8 cellular contexts compared by ENCODE assay signal in the genomic region with DNA sequence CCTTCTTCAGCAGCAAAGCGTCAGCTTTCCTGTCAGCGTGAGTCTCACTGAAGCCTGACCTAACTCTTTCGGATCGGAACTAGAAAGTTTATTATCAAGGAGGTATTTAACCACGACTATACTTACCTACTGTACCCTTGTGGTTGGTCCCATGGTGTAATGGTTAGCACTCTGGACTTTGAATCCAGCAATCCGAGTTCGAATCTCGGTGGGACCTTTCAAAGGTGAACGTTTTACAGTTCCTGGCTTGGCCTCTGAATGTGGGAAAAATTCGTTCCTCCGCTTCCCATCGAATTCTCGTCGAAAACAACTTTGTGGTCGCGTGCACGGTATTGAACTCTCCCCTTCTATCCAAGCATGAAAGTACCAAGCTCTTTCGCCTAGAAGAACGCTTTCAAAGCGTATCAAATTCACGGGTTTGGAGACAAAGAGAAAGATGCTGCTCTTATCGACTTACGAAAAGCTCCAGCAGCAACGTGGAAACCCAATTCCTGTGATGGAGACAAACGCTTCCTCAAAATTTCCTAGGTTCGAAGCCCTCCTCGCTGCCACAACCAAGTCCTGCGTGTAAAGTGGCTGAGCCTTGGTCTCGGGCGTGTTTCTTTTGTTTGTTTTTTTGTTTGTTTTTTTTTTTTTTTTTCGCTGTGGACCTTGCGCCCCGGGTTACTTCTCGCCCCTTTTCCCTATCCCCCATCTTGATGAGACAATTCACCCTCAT.
DNase-seq lines count a peak whose midpoint lies in the region; ATAC-seq and TF ChIP-seq lines count a peak whose summit lies in the region.

No MANE protein-coding gene starts in this region.

- H3K36me3 Mint-ChIP-seq in T-helper 1 cell treated with Interleukin-12 subunit alpha and Interleukin-12 subunit beta and Interleukin-4 antibody, amounts not matched to agents 30 μg/mL and 1 μg/mL, for 36 hours (ENCODE audit: low read depth): peaks cover 12% of the 10 kb centered on the region
- H3K36me3 Mint-ChIP-seq in endodermal cell (ENCODE audit: low read depth): no peaks in the 10 kb centered on the region

- H3K9me3 ChIP-seq in endodermal cell (ENCODE audit: control insufficient read depth, low read length): no peaks in the 10 kb centered on the region
- H3K9me3 ChIP-seq in neuronal stem cell (replicated peaks in 1 of 2; ENCODE audit: control insufficient read depth in 2 of 2, insufficient read depth in 1 of 2, low read depth in 1 of 2, low read length in 2 of 2): no peaks in the 10 kb centered on the region

- ATAC-seq in GM18861 (IDR thresholded peaks at IDR 0.05; ENCODE audit: unreplicated experiment): peak; percentile 69
- no peak for ATAC-seq in HG03571 (IDR thresholded peaks at IDR 0.05; ENCODE audit: unreplicated experiment)

- peaks cover 77% of the 10 kb centered on the region for H3K27me3 Mint-ChIP-seq in T-helper 1 cell treated with Interleukin-12 subunit alpha and Interleukin-12 subunit beta and Interleukin-4 antibody, amounts not matched to agents 30 μg/mL and 1 μg/mL, for 36 hours (ENCODE audit: low read depth)
- H3K27me3 Mint-ChIP-seq in endodermal cell (ENCODE audit: insufficient read depth): peaks cover 33% of the 10 kb centered on the region

- H3K9ac ChIP-seq in endodermal cell (ENCODE audit: extremely low read depth, low read length, poor library complexity, severe bottlenecking): peak overlapping the region; percentile 9
- peak overlapping the region; percentile 65 for H3K9ac ChIP-seq in neuronal stem cell (ENCODE audit: low read depth, low read length, poor library complexity)

- no peak overlapping the region for H2BK5ac ChIP-seq in neuronal stem cell (ENCODE audit: low read length)

- H2BK12ac ChIP-seq in neuronal stem cell (ENCODE audit: low read length): no peak overlapping the region

- H3K4ac ChIP-seq in neuronal stem cell (ENCODE audit: low read length): no peak overlapping the region

- H2AFZ ChIP-seq in neuronal stem cell (ENCODE audit: low read length): peak overlapping the region; percentile 91

- TF ChIP-seq CTCF in endodermal cell (conservative IDR thresholded peaks at IDR 0.05): no peak

- H3K14ac ChIP-seq in neuronal stem cell (ENCODE audit: low read length): no peak overlapping the region

- H3K9me3 Mint-ChIP-seq in T-helper 1 cell treated with Interleukin-12 subunit alpha and Interleukin-12 subunit beta and Interleukin-4 antibody, amounts not matched to agents 30 μg/mL and 1 μg/mL, for 36 hours: peaks cover 9% of the 10 kb centered on the region
- no peaks in the 10 kb centered on the region for H3K9me3 Mint-ChIP-seq in endodermal cell

- H4K8ac ChIP-seq in neuronal stem cell (ENCODE audit: low read depth, low read length): no peak overlapping the region

- no peak overlapping the region for H2AK5ac ChIP-seq in neuronal stem cell (ENCODE audit: low read depth, low read length)

- peak overlapping the region; percentile 67 for H3K4me3 Mint-ChIP-seq in T-helper 1 cell treated with Interleukin-12 subunit alpha and Interleukin-12 subunit beta and Interleukin-4 antibody, amounts not matched to agents 30 μg/mL and 1 μg/mL, for 36 hours
- H3K4me3 Mint-ChIP-seq in endodermal cell: peak overlapping the region; percentile 84

- peak overlapping the region; percentile 22 for H3K27ac Mint-ChIP-seq in T-helper 1 cell treated with Interleukin-12 subunit alpha and Interleukin-12 subunit beta and Interleukin-4 antibody, amounts not matched to agents 30 μg/mL and 1 μg/mL, for 36 hours
- peak overlapping the region; percentile 40 for H3K27ac Mint-ChIP-seq in endodermal cell

- H3K36me3 ChIP-seq in endodermal cell (ENCODE audit: control insufficient read depth, insufficient read depth, low read length) (no peaks in the 10 kb centered on the region), neuronal stem cell (replicated peaks in 1 of 2; ENCODE audit: control insufficient read depth in 2 of 2, insufficient read depth in 2 of 2, low read length in 2 of 2) (no peaks in the 10 kb centered on the region)

- no peak overlapping the region for H2BK120ac ChIP-seq in neuronal stem cell (ENCODE audit: low read depth, low read length)

- DNase-seq in AG20443 (ENCODE audit: low spot score) (peak; percentile 37), endodermal cell (peak; percentile 95), neuronal stem cell (ENCODE audit: low spot score) (peak; percentile 67)
- peak; percentile 37 for DNase-seq in Jurkat, Clone E6-1 (ENCODE audit: low read depth, low spot score)
- DNase-seq in effector CD4-positive, alpha-beta T cell: no peak

- H3K27me3 ChIP-seq in endodermal cell (ENCODE audit: control insufficient read depth, insufficient read depth, low read length, poor library complexity, severe bottlenecking) (peaks cover 20% of the 10 kb centered on the region), neuronal stem cell (ENCODE audit: control insufficient read depth in 3 of 3, insufficient read depth in 3 of 3, low read depth in 1 of 3, low read length in 3 of 3) (peaks cover 0 to 8% (median 0%) of the 10 kb centered on the region in 3 experiments)

- H3K23ac ChIP-seq in neuronal stem cell (ENCODE audit: low read depth, low read length, poor library complexity): no peak overlapping the region

- peak overlapping the region; percentile 45 for H3K4me2 ChIP-seq in neuronal stem cell (ENCODE audit: insufficient read depth, low read length, poor library complexity, severe bottlenecking)

- H3K4me3 ChIP-seq in Jurkat, Clone E6-1 (ENCODE audit: low read length): no peak overlapping the region
- H3K4me3 ChIP-seq in endodermal cell (ENCODE audit: low read length): peak overlapping the region; percentile 88
- peak overlapping the region; percentile 77 to 78 for H3K4me3 ChIP-seq in neuronal stem cell (ENCODE audit: low read length in 2 of 2)

- H3K27ac ChIP-seq in endodermal cell (ENCODE audit: low read depth, low read length): peak overlapping the region; percentile 62
- H3K27ac ChIP-seq in neuronal stem cell (replicated peaks; ENCODE audit: low read length): peak overlapping the region; percentile 16

- H3K79me1 ChIP-seq in neuronal stem cell (ENCODE audit: low read depth, low read length): no peaks in the 10 kb centered on the region

- no peak overlapping the region for H4K91ac ChIP-seq in neuronal stem cell (ENCODE audit: low read depth, low read length, poor library complexity)

- no peak overlapping the region for H2BK15ac ChIP-seq in neuronal stem cell (ENCODE audit: low read length)

- H3K4me1 ChIP-seq in endodermal cell (ENCODE audit: control insufficient read depth, insufficient read depth, low read length) (peaks cover 18% of the 10 kb centered on the region), neuronal stem cell (ENCODE audit: control insufficient read depth in 2 of 2, insufficient read depth in 1 of 2, low read depth in 1 of 2, low read length in 2 of 2) (peaks cover 10% of the 10 kb centered on the region in 2 donors)

- peaks cover 31% of the 10 kb centered on the region for H3K4me1 Mint-ChIP-seq in T-helper 1 cell treated with Interleukin-12 subunit alpha and Interleukin-12 subunit beta and Interleukin-4 antibody, amounts not matched to agents 30 μg/mL and 1 μg/mL, for 36 hours (ENCODE audit: low read depth)
- peaks cover 29% of the 10 kb centered on the region for H3K4me1 Mint-ChIP-seq in endodermal cell

- 2 to 9% methylated on average over 13 to 34 of the region's 34 CpGs for WGBS in endodermal cell (ENCODE audit: insufficient coverage in 1 of 2, insufficient read length in 1 of 2), 2 experiments
- no CpG with 5 or more reads among the region's 34 CpGs for WGBS in neuronal stem cell (ENCODE audit: extremely low coverage in 2 of 2, insufficient read length in 2 of 2, insufficient replicate concordance in 1 of 2), 2 donors

- no peak overlapping the region for H3K18ac ChIP-seq in neuronal stem cell (ENCODE audit: low read length)
